24 cellular contexts compared by ENCODE assay signal in genomic region chr10:72763201-72763600, GRCh38.
"Had no signal": no experiment of that assay in that cellular context is flagged by ENCODE, and none has a peak within 500 bp of the region (broad histone marks: within the 10 kb centered on the region; RNA-seq: fewer than 3 reads in every experiment).

No MANE protein-coding gene starts in this region.

- FAIRE-seq: endometrium, keratinocyte had no signal

- H3K4me1 Mint-ChIP-seq: activated CD4-positive, alpha-beta T cell treated with anti-CD3 and anti-CD28 coated beads, Interleukin-2, amount 10 ng/mL, durations not matched to agents 24 days and 14 days; activated naive CD4-positive, alpha-beta T cell treated with anti-CD3 and anti-CD28 coated beads, Interleukin-2, amount 10 ng/mL, durations not matched to agents 7 days and 5 days; activated naive CD8-positive, alpha-beta T cell treated with anti-CD3 and anti-CD28 coated beads, Interleukin-2, amount 50 U/mL, for 24 hours; stimulated activated naive CD8-positive, alpha-beta T cell treated with anti-CD3 and anti-CD28 coated beads, Interleukin-15, amount 100 ng/mL, for 72 hours had no signal

- H3K9me3 ChIP-seq: psoas muscle, suprapubic skin, transverse colon had no signal

- H3K27ac ChIP-seq: brain microvascular endothelial cell, psoas muscle, skin epidermis, suprapubic skin, transverse colon had no signal

- H3K27me3 ChIP-seq: brain microvascular endothelial cell, suprapubic skin, transverse colon had no signal

- DNase-seq: activated CD4-positive, alpha-beta T cell treated with anti-CD3 and anti-CD28 coated beads, Interleukin-2, amount 10 ng/mL, durations not matched to agents 24 days and 14 days; activated CD4-positive, CD25-positive, alpha-beta regulatory T cell; activated CD8-positive, alpha-beta T cell treated with anti-CD3 and anti-CD28 coated beads, Interleukin-2, amount 10 ng/mL, durations not matched to agents 7 days and 5 days; activated naive CD4-positive, alpha-beta T cell treated with anti-CD3 and anti-CD28 coated beads, Interleukin-2, amount 10 ng/mL, durations not matched to agents 7 days and 5 days; activated naive CD8-positive, alpha-beta T cell treated with anti-CD3 and anti-CD28 coated beads, Interleukin-2, amount 50 U/mL, for 24 hours; activated T-cell treated with anti-CD3 and anti-CD28 coated beads, Interleukin-2, amount 50 U/mL, for 4 hours; anterior cingulate cortex; brain microvascular endothelial cell; cortex of kidney; erythroblast; foreskin melanocyte; head of caudate nucleus; psoas muscle; right cardiac atrium; stimulated activated CD4-positive, alpha-beta T cell treated with anti-CD3 and anti-CD28 coated beads, Interleukin-15, amount 100 ng/mL, for 24 hours; stimulated activated CD4-positive, alpha-beta T cell treated with anti-CD3 and anti-CD28 coated beads, Interleukin-4, amount 100 ng/mL, for 1 hour; stimulated activated naive CD8-positive, alpha-beta T cell treated with anti-CD3 and anti-CD28 coated beads, Interleukin-15, amount 100 ng/mL, for 72 hours; transverse colon had no signal

- H3K4me3 Mint-ChIP-seq: activated CD4-positive, alpha-beta T cell treated with anti-CD3 and anti-CD28 coated beads, Interleukin-2, amount 10 ng/mL, durations not matched to agents 24 days and 14 days; activated CD8-positive, alpha-beta T cell treated with anti-CD3 and anti-CD28 coated beads, Interleukin-2, amount 10 ng/mL, durations not matched to agents 7 days and 5 days; activated naive CD4-positive, alpha-beta T cell treated with anti-CD3 and anti-CD28 coated beads, Interleukin-2, amount 10 ng/mL, durations not matched to agents 7 days and 5 days; activated naive CD8-positive, alpha-beta T cell treated with anti-CD3 and anti-CD28 coated beads, Interleukin-2, amount 50 U/mL, for 24 hours; activated T-cell treated with anti-CD3 and anti-CD28 coated beads, Interleukin-2, amount 50 U/mL, for 4 hours; neural crest cell; stimulated activated naive CD8-positive, alpha-beta T cell treated with anti-CD3 and anti-CD28 coated beads, Interleukin-15, amount 100 ng/mL, for 72 hours had no signal

- H3K27me3 Mint-ChIP-seq: activated CD4-positive, alpha-beta T cell treated with anti-CD3 and anti-CD28 coated beads, Interleukin-2, amount 10 ng/mL, durations not matched to agents 24 days and 14 days; activated naive CD4-positive, alpha-beta T cell treated with anti-CD3 and anti-CD28 coated beads, Interleukin-2, amount 10 ng/mL, durations not matched to agents 7 days and 5 days; activated naive CD8-positive, alpha-beta T cell treated with anti-CD3 and anti-CD28 coated beads, Interleukin-2, amount 50 U/mL, for 24 hours; stimulated activated naive CD8-positive, alpha-beta T cell treated with anti-CD3 and anti-CD28 coated beads, Interleukin-15, amount 100 ng/mL, for 72 hours had no signal

- H3K4me3 ChIP-seq: psoas muscle, skin epidermis, suprapubic skin, transverse colon had no signal

- ATAC-seq: activated CD8-positive, alpha-beta T cell treated with anti-CD3 and anti-CD28 coated beads, Interleukin-2, amount 10 ng/mL, durations not matched to agents 7 days and 5 days; activated naive CD8-positive, alpha-beta T cell treated with anti-CD3 and anti-CD28 coated beads, Interleukin-2, amount 50 U/mL, for 24 hours; activated T-cell treated with anti-CD3 and anti-CD28 coated beads, Interleukin-2, amount 50 U/mL, for 4 hours; left lobe of liver; right cardiac atrium; stimulated activated naive CD8-positive, alpha-beta T cell treated with anti-CD3 and anti-CD28 coated beads, Interleukin-15, amount 100 ng/mL, for 72 hours had no signal

- H3K36me3 ChIP-seq: brain microvascular endothelial cell, suprapubic skin had no signal

- H3K27ac Mint-ChIP-seq: activated CD4-positive, alpha-beta T cell treated with anti-CD3 and anti-CD28 coated beads, Interleukin-2, amount 10 ng/mL, durations not matched to agents 24 days and 14 days; activated CD8-positive, alpha-beta T cell treated with anti-CD3 and anti-CD28 coated beads, Interleukin-2, amount 10 ng/mL, durations not matched to agents 7 days and 5 days; activated naive CD4-positive, alpha-beta T cell treated with anti-CD3 and anti-CD28 coated beads, Interleukin-2, amount 10 ng/mL, durations not matched to agents 7 days and 5 days; activated naive CD8-positive, alpha-beta T cell treated with anti-CD3 and anti-CD28 coated beads, Interleukin-2, amount 50 U/mL, for 24 hours; stimulated activated naive CD8-positive, alpha-beta T cell treated with anti-CD3 and anti-CD28 coated beads, Interleukin-15, amount 100 ng/mL, for 72 hours had no signal

- H3K4me1 ChIP-seq: suprapubic skin, transverse colon had no signal
